21 cellular contexts compared by ENCODE assay signal in the genomic region with DNA sequence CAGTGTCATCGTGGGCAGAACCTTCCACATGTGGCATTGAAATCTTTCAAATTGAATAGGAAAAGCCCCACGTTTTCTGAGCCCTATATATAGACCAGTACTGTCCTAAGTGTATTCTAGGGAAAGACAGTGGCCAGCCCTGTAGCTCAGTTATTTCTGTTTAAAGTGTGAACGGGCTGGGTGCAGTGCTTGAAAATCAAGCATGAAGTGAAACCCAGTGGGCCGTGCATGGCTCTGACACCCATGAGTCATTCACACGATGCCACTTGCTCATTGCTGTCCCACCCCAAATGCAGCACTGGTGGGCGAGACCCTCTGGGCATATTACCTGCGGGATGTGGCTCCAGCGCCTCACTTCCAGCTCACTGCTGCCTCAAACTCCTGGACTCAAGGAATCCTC. TPM values are rescaled to one million over a fixed set of nuclear protein-coding genes. Genes with fewer than 3 reads are reported as not detected.
"Had no signal": no experiment of that assay in that cellular context is flagged by ENCODE, and none has a peak within 500 bp of the region (broad histone marks: within the 10 kb centered on the region; RNA-seq: fewer than 3 reads in every experiment).

No MANE protein-coding gene starts in this region.

- H3K4me3 ChIP-seq: body of pancreas, lower lobe of right lung, SK-N-MC, suprapubic skin, transverse colon had no signal

- DNase-seq: activated CD4-positive, alpha-beta T cell treated with anti-CD3 and anti-CD28 coated beads, Interleukin-2, amount 10 ng/mL, durations not matched to agents 7 days and 5 days; activated CD4-positive, CD25-positive, alpha-beta regulatory T cell; activated CD8-positive, alpha-beta memory T cell treated with anti-CD3 and anti-CD28 coated beads for 24 hours; activated CD8-positive, alpha-beta memory T cell treated with anti-CD3 and anti-CD28 coated beads, Interleukin-2, amount 50 U/mL, for 48 hours; activated gamma-delta T cell treated with Interleukin-2 at 50 U/mL for 16 hours; amniotic stem cell; body of pancreas; caudate nucleus; foreskin keratinocyte; islet precursor cell; lower lobe of right lung; T-cell; transverse colon had no signal

- H3K27ac Mint-ChIP-seq: activated CD4-positive, alpha-beta T cell treated with anti-CD3 and anti-CD28 coated beads, Interleukin-2, amount 10 ng/mL, durations not matched to agents 7 days and 5 days; activated naive CD4-positive, alpha-beta T cell treated with anti-CD3 and anti-CD28 coated beads, Interleukin-2, amount 50 U/mL, for 72 hours; endodermal cell; natural killer cell treated with Interleukin-12 subunit alpha and Interleukin-12 subunit beta and Interleukin-15 and Interleukin-18, amount 100 ng/mL, for 72 hours; stimulated activated naive CD8-positive, alpha-beta T cell treated with anti-CD3 and anti-CD28 coated beads, Interleukin-15, Interleukin-2, amounts not matched to agents 100 ng/mL and 50 ng/mL, for 24 hours; T-cell had no signal

- H3K4me3 Mint-ChIP-seq: activated CD4-positive, alpha-beta T cell treated with anti-CD3 and anti-CD28 coated beads, Interleukin-2, amount 10 ng/mL, durations not matched to agents 7 days and 5 days; endodermal cell; natural killer cell treated with Interleukin-12 subunit alpha and Interleukin-12 subunit beta and Interleukin-15 and Interleukin-18, amount 100 ng/mL, for 72 hours; stimulated activated naive CD8-positive, alpha-beta T cell treated with anti-CD3 and anti-CD28 coated beads, Interleukin-15, Interleukin-2, amounts not matched to agents 100 ng/mL and 50 ng/mL, for 24 hours; T-cell had no signal

- H3K27me3 Mint-ChIP-seq: activated CD4-positive, alpha-beta T cell treated with anti-CD3 and anti-CD28 coated beads, Interleukin-2, amount 10 ng/mL, durations not matched to agents 7 days and 5 days; natural killer cell treated with Interleukin-12 subunit alpha and Interleukin-12 subunit beta and Interleukin-15 and Interleukin-18, amount 100 ng/mL, for 72 hours; stimulated activated naive CD8-positive, alpha-beta T cell treated with anti-CD3 and anti-CD28 coated beads, Interleukin-15, Interleukin-2, amounts not matched to agents 100 ng/mL and 50 ng/mL, for 24 hours had no signal

- H3K4me1 Mint-ChIP-seq: activated CD4-positive, alpha-beta T cell treated with anti-CD3 and anti-CD28 coated beads, Interleukin-2, amount 10 ng/mL, durations not matched to agents 7 days and 5 days; endodermal cell; T-cell had no signal

- H3K36me3 Mint-ChIP-seq: activated naive CD4-positive, alpha-beta T cell treated with anti-CD3 and anti-CD28 coated beads, Interleukin-2, amount 50 U/mL, for 72 hours; natural killer cell treated with Interleukin-12 subunit alpha and Interleukin-12 subunit beta and Interleukin-15 and Interleukin-18, amount 100 ng/mL, for 72 hours; T-cell had no signal

- H3K27me3 ChIP-seq: body of pancreas, neutrophil had no signal

- H3K9me3 Mint-ChIP-seq: activated CD4-positive, alpha-beta T cell treated with anti-CD3 and anti-CD28 coated beads, Interleukin-2, amount 10 ng/mL, durations not matched to agents 7 days and 5 days; activated naive CD4-positive, alpha-beta T cell treated with anti-CD3 and anti-CD28 coated beads, Interleukin-2, amount 50 U/mL, for 72 hours; endodermal cell; natural killer cell treated with Interleukin-12 subunit alpha and Interleukin-12 subunit beta and Interleukin-15 and Interleukin-18, amount 100 ng/mL, for 72 hours; stimulated activated naive CD8-positive, alpha-beta T cell treated with anti-CD3 and anti-CD28 coated beads, Interleukin-15, Interleukin-2, amounts not matched to agents 100 ng/mL and 50 ng/mL, for 24 hours; T-cell had no signal

- H3K27ac ChIP-seq: body of pancreas, foreskin keratinocyte, lower lobe of right lung, neutrophil, SK-N-MC, suprapubic skin, transverse colon had no signal

- H3K4me1 ChIP-seq: body of pancreas, foreskin keratinocyte, lower lobe of right lung, suprapubic skin, transverse colon had no signal

- H3K36me3 ChIP-seq: lower lobe of right lung, neutrophil, suprapubic skin, transverse colon had no signal

- H3K9me3 ChIP-seq: body of pancreas, lower lobe of right lung, neutrophil, suprapubic skin, transverse colon had no signal

- ATAC-seq: body of pancreas; foreskin keratinocyte; natural killer cell treated with Interleukin-12 subunit alpha and Interleukin-12 subunit beta and Interleukin-15 and Interleukin-18, amount 100 ng/mL, for 72 hours; T-cell had no signal

RNA-seq across cellular contexts. Expression of a gene that starts 29.8 kb away (rescaled TPM):
- total RNA-seq: activated naive CD4-positive, alpha-beta T cell treated with anti-CD3 and anti-CD28 coated beads, Interleukin-2, amount 50 U/mL, for 72 hours; body of pancreas; endodermal cell; epithelial cell of proximal tubule; foreskin keratinocyte had no signal
- polyA plus RNA-seq: foreskin keratinocyte had no signal
